Comparison of ENCODE assay signal across 8 cellular contexts in the genomic region with DNA sequence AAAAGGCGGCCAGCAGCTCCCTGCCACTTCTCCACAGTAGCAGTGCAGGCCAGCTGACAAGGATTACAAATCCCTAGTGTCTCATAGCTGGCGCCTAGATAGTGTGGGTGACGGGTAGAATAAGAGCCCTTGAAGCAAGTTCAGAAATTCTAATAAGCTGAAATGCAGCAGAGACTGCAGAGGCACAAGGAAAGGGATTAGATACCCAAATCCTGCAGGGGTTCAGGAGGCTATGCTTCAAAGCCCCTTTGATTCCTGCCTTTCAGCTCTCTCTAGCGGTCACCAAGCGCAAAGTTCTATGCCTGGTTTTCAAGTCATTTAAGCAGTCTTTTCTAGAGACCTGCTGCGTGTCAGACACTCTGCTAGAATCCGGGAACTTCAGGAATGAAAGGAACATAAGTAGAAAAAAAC.
DNase-seq lines count a peak whose midpoint lies in the region; ATAC-seq and TF ChIP-seq lines count a peak whose summit lies in the region.

No MANE protein-coding gene starts in this region.

- peaks cover 1% of the 10 kb centered on the region for H3K36me3 Mint-ChIP-seq in activated naive CD4-positive, alpha-beta T cell treated with anti-CD3 and anti-CD28 coated beads for 36 hours (ENCODE audit: low read depth)
- no peaks in the 10 kb centered on the region for H3K36me3 Mint-ChIP-seq in endodermal cell (ENCODE audit: low read depth)

- 15% methylated on average over 7 of the region's 7 CpGs; no CpG with 5 or more reads in 1 of the 2 experiments for WGBS in endodermal cell (ENCODE audit: insufficient coverage in 1 of 2, insufficient read length in 1 of 2), 2 experiments

- H3K4me1 ChIP-seq in HUES48 (ENCODE audit: control insufficient read depth, insufficient read depth, low read length) (peaks cover 3% of the 10 kb centered on the region; the same call in 1 of the 2 replicates), endodermal cell (ENCODE audit: control insufficient read depth, insufficient read depth, low read length) (no peaks in the 10 kb centered on the region), upper lobe of right lung (no peaks in the 10 kb centered on the region)

- H3K9me3 ChIP-seq in HUES48 (ENCODE audit: control insufficient read depth, insufficient read depth, low read length) (peaks cover 12% of the 10 kb centered on the region), SK-N-MC (ENCODE audit: low read depth, low read length) (no peaks in the 10 kb centered on the region), endodermal cell (ENCODE audit: control insufficient read depth, low read length) (no peaks in the 10 kb centered on the region), upper lobe of right lung (no peaks in the 10 kb centered on the region)

- H3K4me1 Mint-ChIP-seq in activated naive CD4-positive, alpha-beta T cell treated with anti-CD3 and anti-CD28 coated beads for 36 hours (ENCODE audit: low read depth): peaks cover 15% of the 10 kb centered on the region
- no peaks in the 10 kb centered on the region for H3K4me1 Mint-ChIP-seq in endodermal cell

- peak overlapping the region; percentile 73 for H3K4me3 Mint-ChIP-seq in activated naive CD4-positive, alpha-beta T cell treated with anti-CD3 and anti-CD28 coated beads for 36 hours
- peak overlapping the region; percentile 54 for H3K4me3 Mint-ChIP-seq in endodermal cell

- intact Hi-C loops in activated naive CD4-positive, alpha-beta T cell treated with anti-CD3 and anti-CD28 coated beads for 36 hours (cut with micrococcal nuclease): loop anchor here (1.0 to 10.0 kb wide), 5 partner anchors 15 to 970 kb away; a partner anchor contains a TSS
- intact Hi-C loops in upper lobe of right lung (cut with DNase I): loop anchor here (10.0 kb wide), 1 partner anchor 150 kb away; no protein-coding TSS in a partner anchor

- H3K9ac ChIP-seq in HUES48 (ENCODE audit: low read depth, low read length): no peak overlapping the region
- H3K9ac ChIP-seq in SK-N-MC (ENCODE audit: insufficient read length): no peak overlapping the region
- no peak overlapping the region for H3K9ac ChIP-seq in endodermal cell (ENCODE audit: extremely low read depth, low read length, poor library complexity, severe bottlenecking)

- H3K4me3 ChIP-seq in HUES48 (ENCODE audit: low read depth, low read length) (peak overlapping the region; percentile 63), SK-N-MC (peak overlapping the region; percentile 68), endodermal cell (ENCODE audit: low read length) (peak overlapping the region; percentile 73), upper lobe of right lung (peak overlapping the region; percentile 56)

- H3K27me3 Mint-ChIP-seq in activated naive CD4-positive, alpha-beta T cell treated with anti-CD3 and anti-CD28 coated beads for 36 hours (ENCODE audit: low read depth): no peaks in the 10 kb centered on the region
- peaks cover 32% of the 10 kb centered on the region for H3K27me3 Mint-ChIP-seq in endodermal cell (ENCODE audit: insufficient read depth)

- CTCF ChIA-PET in activated naive CD4-positive, alpha-beta T cell treated with anti-CD3 and anti-CD28 coated beads for 36 hours (lab: Charles Lee): interaction anchor here (0.6 to 2.0 kb wide), 4 partner anchors 11 to 170 kb away, joined by 3 to 11 read pairs (median 3); no protein-coding TSS in a partner anchor

- TF ChIP-seq CTCF in endodermal cell (conservative IDR thresholded peaks at IDR 0.05) (peak; percentile 60), upper lobe of right lung (IDR thresholded peaks at IDR 0.05) (no peak)

- H3K27me3 ChIP-seq in HUES48 (ENCODE audit: control insufficient read depth, insufficient read depth, low read length) (peaks cover 12% of the 10 kb centered on the region; the same call in 1 of the 2 replicates), endodermal cell (ENCODE audit: control insufficient read depth, insufficient read depth, low read length, poor library complexity, severe bottlenecking) (no peaks in the 10 kb centered on the region), upper lobe of right lung (no peaks in the 10 kb centered on the region)

- H3K36me3 ChIP-seq in HUES48 (ENCODE audit: control insufficient read depth, insufficient read depth, low read length) (no peaks in the 10 kb centered on the region), SK-N-MC (ENCODE audit: insufficient read depth, low read length) (no peaks in the 10 kb centered on the region), endodermal cell (ENCODE audit: control insufficient read depth, insufficient read depth, low read length) (no peaks in the 10 kb centered on the region), upper lobe of right lung (no peaks in the 10 kb centered on the region)

- peak; percentile 24 for DNase-seq in activated naive CD4-positive, alpha-beta T cell treated with anti-CD3 and anti-CD28 coated beads for 36 hours
- DNase-seq in activated naive CD4-positive, alpha-beta T cell treated with Interleukin-2 at 50 U/mL for 16 hours: no peak
- no peak for DNase-seq in SK-N-MC (ENCODE audit: low read depth, low spot score)
- peak; percentile 65 for DNase-seq in endodermal cell
- DNase-seq in medulla oblongata (ENCODE audit: extremely low spot score): peak; percentile 73
- DNase-seq in upper lobe of right lung: no peak
- DNase-seq in HuH-7.5 (ENCODE audit: low spot score): no peak

- H3K27ac ChIP-seq in HUES48 (ENCODE audit: low read depth, low read length): no peak overlapping the region
- H3K27ac ChIP-seq in SK-N-MC: peak overlapping the region; percentile 75
- peak overlapping the region; percentile 72 for H3K27ac ChIP-seq in endodermal cell (ENCODE audit: low read depth, low read length)
- peak overlapping the region; percentile 85 for H3K27ac ChIP-seq in upper lobe of right lung

- no peak overlapping the region for H3K27ac Mint-ChIP-seq in activated naive CD4-positive, alpha-beta T cell treated with anti-CD3 and anti-CD28 coated beads for 36 hours
- no peak overlapping the region for H3K27ac Mint-ChIP-seq in endodermal cell

- no peaks in the 10 kb centered on the region for H3K9me3 Mint-ChIP-seq in activated naive CD4-positive, alpha-beta T cell treated with anti-CD3 and anti-CD28 coated beads for 36 hours
- H3K9me3 Mint-ChIP-seq in endodermal cell: peaks cover 33% of the 10 kb centered on the region

- peak; percentile 30 for ATAC-seq in upper lobe of right lung

Comparison
In these comparisons a context has a peak if more than half of its experiments do, and no peak if none do; other contexts are left out.
1. DNase-seq: peak in activated naive CD4-positive, alpha-beta T cell treated with anti-CD3 and anti-CD28 coated beads for 36 hours (single experiment), endodermal cell (single experiment) and medulla oblongata (single experiment); none in activated naive CD4-positive, alpha-beta T cell treated with Interleukin-2 at 50 U/mL for 16 hours (single experiment), SK-N-MC (single experiment), upper lobe of right lung (single experiment) and HuH-7.5 (single experiment).
2. Peak in every context shown above with its lines, with median percentiles within 50 percentile points of each other: H3K4me3 ChIP-seq.